Comparison of ENCODE assay signal across 8 cellular contexts in the genomic region with DNA sequence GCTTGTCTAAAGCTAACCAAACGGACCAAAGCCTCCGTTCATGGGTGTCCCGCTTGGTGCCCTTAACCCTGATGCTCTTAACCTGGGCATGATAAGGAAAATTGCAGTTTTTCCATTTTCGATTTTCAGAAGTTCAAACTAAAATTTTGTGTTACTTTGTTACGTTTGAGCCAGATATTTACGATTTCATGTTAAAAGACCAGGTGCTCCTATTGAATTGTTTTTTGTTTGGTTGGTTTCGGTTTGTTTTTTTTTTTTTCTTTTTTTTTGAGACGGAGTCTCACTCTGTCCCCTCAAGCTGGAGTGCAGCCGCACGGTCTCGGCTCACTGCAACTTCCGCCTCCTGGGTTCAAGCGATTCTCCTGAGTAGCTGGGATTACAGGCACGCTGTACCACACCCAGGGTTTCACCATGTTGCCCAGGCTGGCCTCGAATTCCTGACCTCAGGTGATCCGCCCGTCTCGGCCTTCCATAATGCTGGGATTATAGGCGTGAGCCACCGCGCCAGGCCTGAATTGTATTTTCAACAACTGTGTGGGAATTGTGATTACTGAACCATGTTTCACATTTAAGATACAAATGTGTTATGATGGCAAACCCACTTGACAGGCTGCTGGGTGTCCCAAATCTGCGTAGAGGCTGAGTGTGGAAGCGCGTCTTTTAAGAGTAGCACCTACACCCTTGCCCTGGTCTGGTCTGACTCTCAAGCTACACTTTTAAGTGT. TPM values are rescaled to one million over a fixed set of nuclear protein-coding genes. Genes with fewer than 3 reads are reported as not detected.
DNase-seq lines count a peak whose midpoint lies in the region; FAIRE-seq and TF ChIP-seq lines count a peak whose summit lies in the region.

No MANE protein-coding gene starts in this region.

- H3K4me3 ChIP-seq in PC-9 (peak overlapping the region; percentile 67), prostate gland (peak overlapping the region; percentile 69 to 74)

- H3K9me3 ChIP-seq in PC-9 (ENCODE audit: insufficient read depth, low read depth) (no peaks in the 10 kb centered on the region), prostate gland (no peaks in the 10 kb centered on the region)

- peak; percentile 33 for TF ChIP-seq POLR2A in erythroblast (IDR thresholded peaks at IDR 0.05; ENCODE audit: low read length)
- no peak for TF ChIP-seq POLR2A in prostate gland (IDR thresholded peaks at IDR 0.05)
- no peak for TF ChIP-seq POLR2A in GM12892 (IDR thresholded peaks at IDR 0.05; ENCODE audit: low read depth, low read length)

- H3K27ac ChIP-seq in PC-9, result peak overlapping the region; percentile 70
- H3K27ac ChIP-seq in prostate gland, result peak overlapping the region; percentile 79 to 88

- H4K20me1 ChIP-seq in PC-9 (ENCODE audit: insufficient read depth), result no peaks in the 10 kb centered on the region

- H3K4me2 ChIP-seq in PC-9, result peak overlapping the region; percentile 87

- peak overlapping the region; percentile 90 for H2AFZ ChIP-seq in PC-9

- BruUV-seq in PC-9 (replicated peaks; lab: Mats Ljungman, UMichigan), result TSS peak; percentile 82

- peak; percentile 71 for DNase-seq in GF-D8 (lab: John Stamatoyannopoulos, UW)
- no peak for DNase-seq in PC-9
- peak in 1 of 2 experiments; percentile 18 for DNase-seq in erythroblast (lab: John Stamatoyannopoulos, UW)
- no peak for DNase-seq in prostate gland (ENCODE audit: low spot score)
- DNase-seq in GM12892 (ENCODE audit: insufficient read length), result no peak
- no peak for DNase-seq in NCI-H2107 (lab: John Stamatoyannopoulos, UW)
- DNase-seq in effector CD8-positive, alpha-beta T cell (lab: John Stamatoyannopoulos, UW), result no peak
- no peak for DNase-seq in NCI-H774 (lab: John Stamatoyannopoulos, UW)

- no peaks in the 10 kb centered on the region for H3F3A ChIP-seq in PC-9 (ENCODE audit: insufficient read depth, low read depth)

- CTCF ChIA-PET in PC-9 (lab: Charles Lee), result no interaction called here

- no peaks in the 10 kb centered on the region for H3K9me2 ChIP-seq in PC-9 (ENCODE audit: insufficient read depth)

- intact Hi-C loops in PC-9 (cut with micrococcal nuclease; ENCODE audit: unreplicated experiment), result no loop called here
- intact Hi-C loops in prostate gland (cut with DNase I), result loop anchor here (10.0 kb wide), 1 partner anchor 101 kb away; a partner anchor contains a TSS

- no peaks in the 10 kb centered on the region for H3K36me3 ChIP-seq in PC-9 (ENCODE audit: low read depth)
- no peaks in the 10 kb centered on the region for H3K36me3 ChIP-seq in prostate gland

- POLR2A ChIA-PET in PC-9 (lab: Charles Lee; ENCODE audit: unreplicated experiment), result interaction anchor here (0.6 to 0.7 kb wide), 2 partner anchors 126 to 563 kb away, joined by 8 to 11 read pairs; no protein-coding TSS in a partner anchor

- H3K27me3 ChIP-seq in PC-9 (ENCODE audit: insufficient read depth, low read depth) (no peaks in the 10 kb centered on the region), prostate gland (replicated peaks; ENCODE audit: insufficient read depth) (no peaks in the 10 kb centered on the region)

- FAIRE-seq in GM12892 (lab: Jason Lieb, UNC), result no peak

- H3K4me1 ChIP-seq in PC-9 (replicated peaks; ENCODE audit: insufficient read depth) (peaks cover 8% of the 10 kb centered on the region; the same call in 1 of the 2 replicates), prostate gland (replicated peaks) (no peaks in the 10 kb centered on the region)

- TF ChIP-seq CTCF in PC-9 (conservative IDR thresholded peaks at IDR 0.05) (no peak), prostate gland (IDR thresholded peaks at IDR 0.05) (no peak)

- 78% methylated on average over 24 of the region's 24 CpGs for WGBS in prostate gland

- no peaks in the 10 kb centered on the region for H3K79me2 ChIP-seq in PC-9 (ENCODE audit: low read depth)

RNA-seq across cellular contexts. Expression of a gene that starts 0.9 kb away (rescaled TPM):
- total RNA-seq in PC-9 (2021) (36.6 and 38.1 TPM in 2 replicates), prostate gland (10 to 100 TPM; 28.9 to 31.5 TPM)
- 23.4 TPM for polyA plus RNA-seq in GM12892 (2012; ENCODE audit: missing spikeins)

RNA-seq across cellular contexts. Expression of a gene that starts 28.4 kb away (rescaled TPM):
- not detected in 2 replicates for total RNA-seq in PC-9 (2021)
- total RNA-seq in prostate gland, result not detected
- polyA plus RNA-seq in GM12892 (2012; ENCODE audit: missing spikeins), result not detected
